1 cellular context compared by ENCODE assay signal in the genomic region with DNA sequence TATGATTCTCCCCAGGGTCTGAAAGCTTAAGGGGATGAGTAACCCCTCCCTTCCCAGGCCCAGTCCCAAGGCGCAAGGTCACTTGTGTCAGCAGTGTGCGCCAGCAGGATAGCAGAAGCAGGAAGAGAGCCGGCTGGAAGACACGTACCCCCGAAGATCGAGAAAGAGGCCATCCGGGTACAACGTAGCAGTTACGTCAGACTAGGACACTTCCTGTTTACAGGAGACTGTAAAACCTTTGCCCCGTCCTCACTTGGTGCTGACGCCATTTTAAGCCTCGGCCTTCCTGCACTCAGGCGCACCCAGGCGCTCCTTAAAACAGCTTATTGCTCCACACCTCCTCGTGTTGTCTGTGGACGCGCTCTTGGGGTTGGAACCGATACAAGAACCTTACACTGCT.
TF ChIP-seq lines count a peak whose summit lies in the region.

No MANE protein-coding gene starts in this region.

TF ChIP-seq in HepG2, 621 proteins besides CTCF, POLR2A, EP300 and RAD21:
- TF ChIP-seq ZFP36L1 (CRISPR knock-in tag; IDR thresholded peaks at IDR 0.05) (no peak), ZNF746 (CRISPR knock-in tag; IDR thresholded peaks at IDR 0.05) (no peak), POGZ (CRISPR knock-in tag; IDR thresholded peaks at IDR 0.05) (0 out of 2 replicates have a peak, but pooled peaks have one; percentile 29), KDM5A (IDR thresholded peaks at IDR 0.05; ENCODE audit: borderline replicate concordance, low read length) (no peak), ZNF772 (CRISPR knock-in tag; IDR thresholded peaks at IDR 0.05) (no peak), IKZF1 (IDR thresholded peaks at IDR 0.05) (no peak), CAMTA2 (CRISPR knock-in tag; IDR thresholded peaks at IDR 0.05; ENCODE audit: borderline replicate concordance) (no peak)
- TF ChIP-seq, protein P1, sequence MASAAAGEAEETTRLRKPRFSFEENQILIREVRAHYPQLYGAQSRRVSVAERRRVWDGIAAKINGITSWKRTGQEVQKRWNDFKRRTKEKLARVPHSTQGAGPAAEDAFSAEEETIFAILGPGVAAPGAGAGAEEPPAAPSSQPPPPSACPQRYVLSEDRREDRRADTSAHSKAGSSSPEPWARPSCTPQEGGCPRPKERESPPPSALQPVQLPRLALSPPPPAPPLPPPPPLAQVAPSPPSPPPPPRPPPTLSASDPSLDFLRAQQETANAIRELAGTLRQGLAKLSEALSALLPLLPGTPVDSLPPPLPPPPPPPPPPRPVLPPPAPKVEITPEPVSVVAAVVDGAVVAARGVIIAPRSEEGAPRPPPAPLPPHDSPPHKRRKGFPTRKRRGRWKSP (CRISPR knock-in tag; IDR thresholded peaks at IDR 0.05) = no peak
